ENCODE assay signal across 17 cellular contexts in the genomic region with DNA sequence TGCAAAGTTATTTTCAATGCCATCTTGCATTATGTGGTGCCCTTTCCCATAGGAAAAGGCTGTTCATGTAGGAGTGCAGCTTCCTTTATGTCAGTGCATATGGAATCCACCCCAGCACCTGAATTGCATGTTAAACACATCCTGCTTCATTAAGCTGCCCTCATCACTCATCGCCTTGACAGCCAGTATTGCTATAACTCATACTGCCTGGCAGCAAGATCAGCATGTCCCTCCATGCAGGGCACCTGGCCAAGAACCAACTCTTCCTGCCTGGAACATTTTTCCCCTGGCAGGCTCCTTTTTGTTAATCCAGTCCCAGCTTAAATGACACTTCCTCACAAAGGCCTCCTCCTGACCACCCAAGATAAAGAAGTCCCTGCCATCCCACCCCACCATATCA. TPM values are rescaled to one million over a fixed set of nuclear protein-coding genes. Genes with fewer than 3 reads are reported as not detected.
DNase-seq lines count a peak whose midpoint lies in the region; ATAC-seq, FAIRE-seq and TF ChIP-seq lines count a peak whose summit lies in the region.
"Had no signal": no experiment of that assay in that cellular context is flagged by ENCODE, and none has a peak within 500 bp of the region (broad histone marks: within the 10 kb centered on the region; RNA-seq: fewer than 3 reads in every experiment).

No MANE protein-coding gene starts in this region.

- no peak for TF ChIP-seq CTCF in K562 (IDR thresholded peaks at IDR 0.05 in 2 of 3, conservative IDR thresholded peaks at IDR 0.05 in 1 of 3; ENCODE audit: insufficient read depth in 2 of 3, low read depth in 1 of 3, low read length in 3 of 3)

- no peaks in the 10 kb centered on the region for H3K79me2 ChIP-seq in K562 (ENCODE audit: control insufficient read depth, insufficient read depth, low read length)

- TF ChIP-seq EP300 in K562 (IDR thresholded peaks at IDR 0.05; ENCODE audit: low read length), result no peak

- CTCF ChIA-PET in K562 (lab: Yijun Ruan, JAX; ENCODE audit: low intra/inter-chr PET ratio), result no interaction called here

- H3K9me3 ChIP-seq in MG63 (no peaks in the 10 kb centered on the region), K562 (replicated peaks; ENCODE audit: control insufficient read depth, insufficient read depth, low read depth, low read length) (no peaks in the 10 kb centered on the region)
- H3K9me3 ChIP-seq: BLaER1, uterus had no signal

- H4K20me1 ChIP-seq in K562 (replicated peaks; ENCODE audit: control insufficient read depth, insufficient read depth, low read length), result no peaks in the 10 kb centered on the region

- no peak overlapping the region for H2AFZ ChIP-seq in K562 (ENCODE audit: low read depth, low read length)

- H3K9me1 ChIP-seq in K562 (ENCODE audit: control insufficient read depth, insufficient read depth, low read length), result no peaks in the 10 kb centered on the region

- no peak for ATAC-seq in K562
- ATAC-seq in GM21528 (IDR thresholded peaks at IDR 0.05; ENCODE audit: low FRiP score, unreplicated experiment), result no peak
- ATAC-seq: activated T-cell treated with anti-CD3 and anti-CD28 coated beads, Interleukin-2, amount 50 U/mL, for 4 hours had no signal

- in situ Hi-C loops in K562 (cut with MboI), result no loop called here

- H3K36me3 ChIP-seq in MG63, result no peaks in the 10 kb centered on the region
- no peaks in the 10 kb centered on the region; the same call in 2 of the 3 replicates for H3K36me3 ChIP-seq in K562 (ENCODE audit: control insufficient read depth, insufficient read depth, low read length)
- H3K36me3 ChIP-seq: BLaER1, uterus had no signal

- H3K4me2 ChIP-seq in K562 (ENCODE audit: insufficient read depth, low read length), result no peak overlapping the region
- H3K4me2 ChIP-seq: BLaER1 had no signal

- POLR2A ChIA-PET in K562 (lab: Yijun Ruan, JAX), result no interaction called here

- H3K4me1 ChIP-seq in K562 (replicated peaks in 1 of 2; ENCODE audit: control insufficient read depth in 2 of 2, insufficient read depth in 2 of 2, low read length in 2 of 2), result peaks cover 0 to 6% of the 10 kb centered on the region in 2 experiments; a peak in 3 of 5 replicates
- H3K4me1 ChIP-seq: BLaER1, uterus had no signal

- no TSS peak for BruUV-seq in K562 (replicated peaks; lab: Mats Ljungman, UMichigan)

- no peak for TF ChIP-seq RAD21 in K562 (CRISPR knock-in tag; conservative IDR thresholded peaks at IDR 0.05 in 1 of 2, IDR thresholded peaks at IDR 0.05 in 1 of 2)

- H3K4me3 ChIP-seq in MG63 (no peak overlapping the region), K562 (no peak overlapping the region)
- H3K4me3 ChIP-seq: BLaER1, uterus had no signal

- 43% methylated on average over 1 of the region's 1 CpG for WGBS in K562 (ENCODE audit: insufficient coverage, low coverage, missing lambda C conversion rate)

- H3K27me3 ChIP-seq in MG63, result no peaks in the 10 kb centered on the region
- no peaks in the 10 kb centered on the region for H3K27me3 ChIP-seq in K562 (ENCODE audit: control insufficient read depth in 2 of 2, insufficient read depth in 2 of 2, low read length in 2 of 2)
- H3K27me3 ChIP-seq: uterus had no signal

- intact Hi-C loops in K562 (cut with micrococcal nuclease), result no loop called here

- H3K9ac ChIP-seq in K562 (ENCODE audit: insufficient read depth in 1 of 2, low read depth in 2 of 2, low read length in 2 of 2), result no peak overlapping the region
- H3K9ac ChIP-seq: BLaER1 had no signal

- no peak overlapping the region for H3K27ac ChIP-seq in K562 (ENCODE audit: extremely low read depth, low read depth, low read length)
- H3K27ac ChIP-seq: BLaER1, uterus had no signal

- no peak for TF ChIP-seq POLR2A in K562 (conservative IDR thresholded peaks at IDR 0.05)

- peak; percentile 7 for DNase-seq in COLO668 (lab: John Stamatoyannopoulos, UW; ENCODE audit: unreplicated experiment)
- peak; percentile 23 for DNase-seq in MG63
- no peak for DNase-seq in K562 (ENCODE audit: extremely low read depth in 1 of 4, low spot score in 3 of 4)
- peak; percentile 13 for DNase-seq in left kidney (ENCODE audit: low read depth, low spot score)
- DNase-seq in stimulated activated naive CD4-positive, alpha-beta T cell treated with Interleukin-2 at 50 U/mL for 16 hours (lab: John Stamatoyannopoulos, UW), result no peak
- DNase-seq in RCC 7860 (ENCODE audit: low spot score), result no peak
- no peak for DNase-seq in HUDEP-2 (lab: John Stamatoyannopoulos, UW; ENCODE audit: unreplicated experiment in 76 of 76)
- DNase-seq: activated T-cell treated with anti-CD3 and anti-CD28 coated beads, Interleukin-2, amount 50 U/mL, for 4 hours; GDM1; GOT3; Karpas-422; OCI-M1; stimulated activated CD8-positive, alpha-beta memory T cell treated with anti-CD3 and anti-CD28 coated beads, Interleukin-4, amount 100 ng/mL, for 48 hours; uterus had no signal

- FAIRE-seq in K562 (lab: Jason Lieb, UNC), result no peak
- no peak for FAIRE-seq in RCC 7860 (lab: Jason Lieb, UNC)

TF ChIP-seq in K562, 482 proteins besides CTCF, POLR2A, EP300 and RAD21 (continues in another document):
- TF ChIP-seq MEIS2 (IDR thresholded peaks at IDR 0.05; ENCODE audit: partially characterized antibody) (peak; percentile 82), PCBP1 (IDR thresholded peaks at IDR 0.05; ENCODE audit: low read depth, low read length, poor library complexity, severe bottlenecking) (no peak)
- TF ChIP-seq, protein P1, sequence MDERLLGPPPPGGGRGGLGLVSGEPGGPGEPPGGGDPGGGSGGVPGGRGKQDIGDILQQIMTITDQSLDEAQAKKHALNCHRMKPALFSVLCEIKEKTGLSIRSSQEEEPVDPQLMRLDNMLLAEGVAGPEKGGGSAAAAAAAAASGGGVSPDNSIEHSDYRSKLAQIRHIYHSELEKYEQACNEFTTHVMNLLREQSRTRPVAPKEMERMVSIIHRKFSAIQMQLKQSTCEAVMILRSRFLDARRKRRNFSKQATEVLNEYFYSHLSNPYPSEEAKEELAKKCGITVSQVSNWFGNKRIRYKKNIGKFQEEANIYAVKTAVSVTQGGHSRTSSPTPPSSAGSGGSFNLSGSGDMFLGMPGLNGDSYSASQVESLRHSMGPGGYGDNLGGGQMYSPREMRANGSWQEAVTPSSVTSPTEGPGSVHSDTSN (CRISPR knock-in tag; IDR thresholded peaks at IDR 0.05; ENCODE audit: low read depth), result no peak
- TF ChIP-seq, protein P1 (tag; conservative IDR thresholded peaks at IDR 0.05; ENCODE audit: low read depth), result peak; percentile 79

RNA-seq across cellular contexts. Expression of a gene that starts 23.5 kb away (rescaled TPM):
- total RNA-seq in MG63 (2014; rRNA removed; shearing (Covaris generic); ENCODE audit: low replicate concordance), result 1.1 and 3.4 TPM in 2 replicates
- total RNA-seq in K562 (2011; cell fraction: chromatin; rRNA removed; ENCODE audit: low replicate concordance), result 19.0 and 28.7 TPM in 2 replicates
- total RNA-seq in K562 (2011; cell fraction: nucleolus; rRNA removed), result 9.3 and 9.8 TPM in 2 replicates
- total RNA-seq in K562 (2011; cell fraction: nucleoplasm; rRNA removed), result 14.8 and 20.6 TPM in 2 replicates
- 1.6 and 1.9 TPM in 2 replicates for total RNA-seq in K562 (2014; rRNA removed)
- total RNA-seq in K562 (2014; rRNA removed; fragmentation: Illumina TruSeq; extraction: Trizol), result 2.8 TPM in 2 replicates
- total RNA-seq in K562 (2015; rRNA removed; fragmentation: Illumina TruSeq; extraction: Trizol), result 2.8 and 3.6 TPM in 2 replicates
- 3.1 and 3.5 TPM in 2 replicates for total RNA-seq in K562 (2021)
- polyA plus RNA-seq in K562 (2011; rRNA removed), result 3.7 and 4.6 TPM in 2 replicates
- 1.6 and 3.1 TPM in 2 replicates for polyA plus RNA-seq in K562 (2011; cell fraction: cytosol; rRNA removed)
- 6.0 and 8.6 TPM in 2 replicates for polyA plus RNA-seq in K562 (2011; cell fraction: nucleus; rRNA removed)
- 1.2 and 1.8 TPM in 2 replicates for polyA plus RNA-seq in K562 (2012)
- 2.0 and 2.6 TPM in 2 replicates for polyA plus RNA-seq in K562 (2014; fragmentation: Illumina TruSeq; extraction: Trizol)
- polyA plus RNA-seq in K562 (2014; fragmentation: Nextera tagmentation; extraction: Ambion mirVana), result 1 to 10 TPM in 1 of 2 experiments, under 1 TPM in 1; 0.55 to 1.1 TPM
- 1.5 and 3.4 TPM in 2 replicates for polyA plus RNA-seq in K562 (2014; rRNA removed)
- polyA minus RNA-seq in K562 (2011; rRNA and poly(A)+ RNA removed), result 7.8 and 9.0 TPM in 2 replicates
- polyA minus RNA-seq in K562 (2011; cell fraction: cytosol; rRNA and poly(A)+ RNA removed), result 1.5 and 2.3 TPM in 2 replicates
- polyA minus RNA-seq in K562 (2011; cell fraction: nucleus; rRNA and poly(A)+ RNA removed), result 6.7 and 9.9 TPM in 2 replicates

RNA-seq across cellular contexts. Expression of a gene that starts 49.9 kb away (rescaled TPM):
- 0.89 TPM in 1 of 2 replicates, not detected in the other for total RNA-seq in MG63 (2014; rRNA removed; shearing (Covaris generic); ENCODE audit: low replicate concordance)
- total RNA-seq in K562 (2011; cell fraction: chromatin; rRNA removed; ENCODE audit: low replicate concordance), result 0.26 TPM in 1 of 2 replicates, not detected in the other
- total RNA-seq in K562 (2011; cell fraction: nucleolus; rRNA removed), result 0.33 TPM in 1 of 2 replicates, not detected in the other
- 0.29 and 0.53 TPM in 2 replicates for total RNA-seq in K562 (2011; cell fraction: nucleoplasm; rRNA removed)
- not detected in 2 replicates for total RNA-seq in K562 (2014; rRNA removed)
- 0.15 TPM in 1 of 2 replicates, not detected in the other for total RNA-seq in K562 (2014; rRNA removed; fragmentation: Illumina TruSeq; extraction: Trizol)
- 0.11 TPM in 1 of 2 replicates, not detected in the other for total RNA-seq in K562 (2015; rRNA removed; fragmentation: Illumina TruSeq; extraction: Trizol)
- total RNA-seq in K562 (2021), result 0.18 and 0.25 TPM in 2 replicates
- polyA plus RNA-seq in K562 (2011; rRNA removed), result 0.36 and 0.43 TPM in 2 replicates
- 0.13 TPM in 1 of 2 replicates, not detected in the other for polyA plus RNA-seq in K562 (2011; cell fraction: cytosol; rRNA removed)
- 0.07 and 0.14 TPM in 2 replicates for polyA plus RNA-seq in K562 (2011; cell fraction: nucleus; rRNA removed)
- polyA plus RNA-seq in K562 (2012), result 0.18 and 0.50 TPM in 2 replicates
- 0.16 TPM in 1 of 2 replicates, not detected in the other for polyA plus RNA-seq in K562 (2014; fragmentation: Illumina TruSeq; extraction: Trizol)
- under 1 TPM; 0.28 to 0.34 TPM for polyA plus RNA-seq in K562 (2014; fragmentation: Nextera tagmentation; extraction: Ambion mirVana)
- 0.28 TPM in 1 of 2 replicates, not detected in the other for polyA plus RNA-seq in K562 (2014; rRNA removed)
- 0.45 TPM in 1 of 2 replicates, not detected in the other for polyA minus RNA-seq in K562 (2011; rRNA and poly(A)+ RNA removed)
- polyA minus RNA-seq in K562 (2011; cell fraction: cytosol; rRNA and poly(A)+ RNA removed), result not detected in 2 replicates
- 0.22 TPM in 1 of 2 replicates, not detected in the other for polyA minus RNA-seq in K562 (2011; cell fraction: nucleus; rRNA and poly(A)+ RNA removed)
- total RNA-seq: T-helper 1 cell treated with Interleukin-12 subunit alpha and Interleukin-12 subunit beta and Interleukin-4 antibody, amounts not matched to agents 30 ng/mL and 1 ng/mL, for 36 hours had no signal

Comparison
In these comparisons a context has a peak if more than half of its experiments do, and no peak if none do; other contexts are left out.
1. DNase-seq: peak in COLO668 (single experiment), MG63 (single experiment) and left kidney (single experiment); none in K562 (0 of 4), stimulated activated naive CD4-positive, alpha-beta T cell treated with Interleukin-2 at 50 U/mL for 16 hours (single experiment), RCC 7860 (single experiment) and HUDEP-2 (0 of 76).